Comparison of ENCODE assay signal across 36 cellular contexts in genomic region chr21:39666026-39666425, GRCh38. TPM values are rescaled to one million over a fixed set of nuclear protein-coding genes. Genes with fewer than 3 reads are reported as not detected.
"Had no signal": no experiment of that assay in that cellular context is flagged by ENCODE, and none has a peak within 500 bp of the region (broad histone marks: within the 10 kb centered on the region; RNA-seq: fewer than 3 reads in every experiment).

No MANE protein-coding gene starts in this region.

- H3K27ac ChIP-seq: cardiac muscle cell, PC-9, SK-N-MC, WERI-Rb-1 had no signal

- DNase-seq: activated CD4-positive, alpha-beta T cell treated with anti-CD3 and anti-CD28 coated beads, Interleukin-2, amount 10 ng/mL, durations not matched to agents 24 days and 14 days; activated CD4-positive, alpha-beta T cell treated with anti-CD3 and anti-CD28 coated beads, Interleukin-2, amount 50 U/mL, for 4 hours; activated CD4-positive, CD25-positive, alpha-beta regulatory T cell; activated CD8-positive, alpha-beta T cell treated with anti-CD3 and anti-CD28 coated beads for 36 hours; activated effector memory CD4-positive, alpha-beta T cell treated with anti-CD3 and anti-CD28 coated beads, Interleukin-2, amount 50 U/mL, for 16 hours; activated naive CD4-positive, alpha-beta T cell; activated naive CD4-positive, alpha-beta T cell treated with anti-CD3 and anti-CD28 coated beads, Interleukin-2, amount 50 U/mL, for 16 hours; activated naive CD8-positive, alpha-beta T cell treated with anti-CD3 and anti-CD28 coated beads for 36 hours; activated T-cell treated with anti-CD3 and anti-CD28 coated beads, Interleukin-2, amount 50 U/mL, for 1 hour; activated T-cell treated with anti-CD3 and anti-CD28 coated beads, Interleukin-2, amount 50 U/mL, for 72 hours; amniotic stem cell; aorta; Kasumi-1; KG1; MG63; NCI-H1092 treated with DMSO at 0.1 percent for 48 hours; NCI-H1417; NCI-H146; NCI-H187; NCI-H2029 treated with DMSO at 0.1 percent for 48 hours; NCI-H2107; NCI-H2171; NCI-H510A; NCI-H748 treated with DMSO at 0.1 percent for 48 hours; PC-9; Right ventricle myocardium superior; T1000; WERI-Rb-1 had no signal

- ATAC-seq: activated CD8-positive, alpha-beta T cell treated with anti-CD3 and anti-CD28 coated beads for 36 hours; activated T-cell treated with anti-CD3 and anti-CD28 coated beads, Interleukin-2, amount 50 U/mL, for 72 hours; activated T-helper 17 cell treated with anti-CD3 and anti-CD28 coated beads, Interleukin-2, amount 50 U/mL, for 72 hours had no signal

- H3K27me3 Mint-ChIP-seq: activated CD4-positive, alpha-beta T cell treated with anti-CD3 and anti-CD28 coated beads, Interleukin-2, amount 10 ng/mL, durations not matched to agents 24 days and 14 days; activated CD8-positive, alpha-beta T cell treated with anti-CD3 and anti-CD28 coated beads for 36 hours; activated naive CD8-positive, alpha-beta T cell treated with anti-CD3 and anti-CD28 coated beads for 36 hours had no signal

- H3K36me3 Mint-ChIP-seq: activated naive CD8-positive, alpha-beta T cell treated with anti-CD3 and anti-CD28 coated beads for 36 hours had no signal

- H3K27me3 ChIP-seq: cardiac muscle cell, MG63 had no signal

- H3K9me3 Mint-ChIP-seq: activated CD4-positive, alpha-beta T cell treated with anti-CD3 and anti-CD28 coated beads, Interleukin-2, amount 10 ng/mL, durations not matched to agents 24 days and 14 days; activated CD8-positive, alpha-beta T cell treated with anti-CD3 and anti-CD28 coated beads for 36 hours; activated naive CD8-positive, alpha-beta T cell treated with anti-CD3 and anti-CD28 coated beads for 36 hours; activated T-cell treated with anti-CD3 and anti-CD28 coated beads, Interleukin-2, amount 50 U/mL, for 72 hours had no signal

- H3K4me3 Mint-ChIP-seq: activated CD4-positive, alpha-beta T cell treated with anti-CD3 and anti-CD28 coated beads, Interleukin-2, amount 10 ng/mL, durations not matched to agents 24 days and 14 days; activated CD8-positive, alpha-beta T cell treated with anti-CD3 and anti-CD28 coated beads for 36 hours; activated naive CD8-positive, alpha-beta T cell treated with anti-CD3 and anti-CD28 coated beads for 36 hours; activated T-cell treated with anti-CD3 and anti-CD28 coated beads, Interleukin-2, amount 50 U/mL, for 72 hours; activated T-helper 17 cell treated with anti-CD3 and anti-CD28 coated beads, Interleukin-2, amount 50 U/mL, for 72 hours; central memory CD8-positive, alpha-beta T cell had no signal

- H3K4me1 Mint-ChIP-seq: activated CD4-positive, alpha-beta T cell treated with anti-CD3 and anti-CD28 coated beads, Interleukin-2, amount 10 ng/mL, durations not matched to agents 24 days and 14 days; activated naive CD8-positive, alpha-beta T cell treated with anti-CD3 and anti-CD28 coated beads for 36 hours; activated T-helper 17 cell treated with anti-CD3 and anti-CD28 coated beads, Interleukin-2, amount 50 U/mL, for 72 hours; central memory CD8-positive, alpha-beta T cell had no signal

- H3K36me3 ChIP-seq: cardiac muscle cell, MG63, WERI-Rb-1 had no signal

- H3K4me3 ChIP-seq: cardiac muscle cell, MG63, PC-9, SK-N-MC had no signal

- H3K27ac Mint-ChIP-seq: activated CD4-positive, alpha-beta T cell treated with anti-CD3 and anti-CD28 coated beads, Interleukin-2, amount 10 ng/mL, durations not matched to agents 24 days and 14 days; activated CD8-positive, alpha-beta T cell treated with anti-CD3 and anti-CD28 coated beads for 36 hours; activated naive CD8-positive, alpha-beta T cell treated with anti-CD3 and anti-CD28 coated beads for 36 hours; activated T-cell treated with anti-CD3 and anti-CD28 coated beads, Interleukin-2, amount 50 U/mL, for 72 hours; activated T-helper 17 cell treated with anti-CD3 and anti-CD28 coated beads, Interleukin-2, amount 50 U/mL, for 72 hours had no signal

RNA-seq across cellular contexts. Expression of gene B3GALT5, which starts 53.3 kb away (rescaled TPM):
- total RNA-seq: activated CD4-positive, alpha-beta T cell treated with anti-CD3 and anti-CD28 coated beads, Interleukin-2, amount 10 ng/mL, durations not matched to agents 24 days and 14 days; activated CD8-positive, alpha-beta memory T cell treated with anti-CD3 and anti-CD28 coated beads for 36 hours; activated CD8-positive, alpha-beta T cell treated with anti-CD3 and anti-CD28 coated beads for 36 hours; activated naive CD8-positive, alpha-beta T cell treated with anti-CD3 and anti-CD28 coated beads for 36 hours; activated T-cell treated with anti-CD3 and anti-CD28 coated beads, Interleukin-2, amount 50 U/mL, for 72 hours; OCI-LY7; T-helper 1 cell treated with Interleukin-12 subunit alpha and Interleukin-12 subunit beta and Interleukin-4 antibody, amounts not matched to agents 30 ng/mL and 1 ng/mL, for 36 hours; T-helper 2 cell treated with Interferon-gamma antibody and Interleukin-4, amounts not matched to agents 100 ng/mL and 5 ng/mL, for 36 hours had no signal
